1 cellular context compared by ENCODE assay signal in genomic region chr9:72509635-72510034, GRCh38.
TF ChIP-seq lines count a peak whose summit lies in the region.

No MANE protein-coding gene starts in this region.

TF ChIP-seq in GM23338, 12 proteins besides CTCF, POLR2A, EP300 and RAD21 (continued from another document):
- TF ChIP-seq ZNF462 (CRISPR knock-in tag; IDR thresholded peaks at IDR 0.05): no peak
- no peak for TF ChIP-seq POLR2AphosphoS5 (IDR thresholded peaks at IDR 0.05; ENCODE audit: low read depth)
